17 cellular contexts compared by ENCODE assay signal in the genomic region with DNA sequence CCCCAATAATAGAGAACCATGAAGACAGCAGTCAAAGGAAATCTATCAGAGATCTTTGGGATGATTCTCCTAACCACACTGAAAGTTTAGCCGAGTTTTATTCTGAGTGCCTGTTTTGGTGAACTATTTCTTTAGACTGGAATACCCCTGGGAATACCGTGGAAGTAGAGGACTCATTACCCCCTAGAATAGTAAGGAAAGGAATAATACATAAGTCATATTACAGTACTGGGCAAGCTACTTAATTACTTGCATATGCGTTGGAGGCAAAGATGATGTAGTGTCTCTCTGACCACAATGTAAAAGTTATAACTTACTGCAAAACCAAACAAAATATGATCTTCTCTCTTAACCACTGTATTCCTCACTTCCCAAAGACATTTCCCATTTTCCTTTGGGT. TPM values are rescaled to one million over a fixed set of nuclear protein-coding genes. Genes with fewer than 3 reads are reported as not detected.
A peak's percentile ranks its signal among the peaks of the same experiment; 100 is the strongest.
DNase-seq lines count a peak whose midpoint lies in the region; ATAC-seq and TF ChIP-seq lines count a peak whose summit lies in the region.
"Had no signal": no experiment of that assay in that cellular context is flagged by ENCODE, and none has a peak within 500 bp of the region (broad histone marks: within the 10 kb centered on the region; RNA-seq: fewer than 3 reads in every experiment).

No MANE protein-coding gene starts in this region.

- H3K27ac ChIP-seq in osteoblast (ENCODE audit: low read depth, low read length) (peak overlapping the region; percentile 46), left ventricle myocardium inferior (replicated peaks) (no peak overlapping the region)
- H3K27ac ChIP-seq: A549, C4-2B, HL-60 had no signal

- H3K27me3 ChIP-seq in osteoblast (ENCODE audit: insufficient read depth, low read length) (no peaks in the 10 kb centered on the region), left ventricle myocardium inferior (ENCODE audit: low read depth) (no peaks in the 10 kb centered on the region)

- no peak overlapping the region for H3K27ac Mint-ChIP-seq in activated T-helper 17 cell treated with anti-CD3 and anti-CD28 coated beads, Interleukin-2, amount 50 U/mL, for 72 hours
- H3K27ac Mint-ChIP-seq: CD4-positive, alpha-beta T cell had no signal

- H3K36me3 Mint-ChIP-seq in activated T-helper 17 cell treated with anti-CD3 and anti-CD28 coated beads, Interleukin-2, amount 50 U/mL, for 72 hours (ENCODE audit: low read depth): peaks cover 95% of the 10 kb centered on the region

- intact Hi-C loops in left ventricle myocardium inferior (cut with micrococcal nuclease): no loop called here

- H3K4me1 Mint-ChIP-seq in activated T-helper 17 cell treated with anti-CD3 and anti-CD28 coated beads, Interleukin-2, amount 50 U/mL, for 72 hours: no peaks in the 10 kb centered on the region

- H3K4me1 ChIP-seq in osteoblast (ENCODE audit: insufficient read depth, low read length): peaks cover 4% of the 10 kb centered on the region
- peaks cover 11% of the 10 kb centered on the region for H3K4me1 ChIP-seq in left ventricle myocardium inferior
- H3K4me1 ChIP-seq: A549, Caco-2 had no signal

- H3K4me3 ChIP-seq in AG10803 (ENCODE audit: low read length) (no peak overlapping the region), fibroblast of mammary gland (ENCODE audit: control insufficient read depth, low read depth, low read length) (no peak overlapping the region), osteoblast (ENCODE audit: insufficient read depth, low read length) (no peak overlapping the region), left ventricle myocardium inferior (no peak overlapping the region)
- H3K4me3 ChIP-seq: A549 had no signal

- no peaks in the 10 kb centered on the region for H3K27me3 Mint-ChIP-seq in activated T-helper 17 cell treated with anti-CD3 and anti-CD28 coated beads, Interleukin-2, amount 50 U/mL, for 72 hours
- H3K27me3 Mint-ChIP-seq: CD4-positive, alpha-beta T cell had no signal

- TF ChIP-seq CTCF in AG10803 (conservative IDR thresholded peaks at IDR 0.05; ENCODE audit: low read length) (no peak), fibroblast of mammary gland (conservative IDR thresholded peaks at IDR 0.05; ENCODE audit: control insufficient read depth, insufficient read depth, low read depth, low read length) (no peak), osteoblast (IDR thresholded peaks at IDR 0.05; ENCODE audit: extremely low read depth, low read depth, low read length) (no peak), left ventricle myocardium inferior (IDR thresholded peaks at IDR 0.05; ENCODE audit: borderline replicate concordance) (no peak)

- no peaks in the 10 kb centered on the region for H3K9me3 Mint-ChIP-seq in activated T-helper 17 cell treated with anti-CD3 and anti-CD28 coated beads, Interleukin-2, amount 50 U/mL, for 72 hours
- H3K9me3 Mint-ChIP-seq: CD4-positive, alpha-beta T cell; H9 had no signal

- no peaks in the 10 kb centered on the region for H3K79me2 ChIP-seq in osteoblast (ENCODE audit: insufficient read depth, low read length)

- peak overlapping the region; percentile 7 for H3K4me2 ChIP-seq in osteoblast (ENCODE audit: insufficient read depth, low read length)
- H3K4me2 ChIP-seq: A549 had no signal

- peaks cover 6% of the 10 kb centered on the region for H4K20me1 ChIP-seq in osteoblast (ENCODE audit: insufficient read depth, low read length)

- H3K9me3 ChIP-seq in osteoblast (ENCODE audit: low read depth, low read length): no peaks in the 10 kb centered on the region
- no peaks in the 10 kb centered on the region for H3K9me3 ChIP-seq in left ventricle myocardium inferior (replicated peaks)
- H3K9me3 ChIP-seq: A549, Caco-2 had no signal

- H3K36me3 ChIP-seq in osteoblast (ENCODE audit: insufficient read depth, low read length) (peaks cover 70% of the 10 kb centered on the region), left ventricle myocardium inferior (peaks cover 99% of the 10 kb centered on the region)

- peak; percentile 38 for DNase-seq in AG10803 (ENCODE audit: low read depth)
- peak; percentile 30 for DNase-seq in HS-5 (ENCODE audit: low read depth)
- peak; percentile 79 for DNase-seq in fibroblast of mammary gland (ENCODE audit: low read depth)
- peak; percentile 34 for DNase-seq in osteoblast (ENCODE audit: insufficient read length, low spot score, missing footprints)
- DNase-seq in left ventricle myocardium inferior: no peak
- DNase-seq in hypothalamus (lab: John Stamatoyannopoulos, UW): no peak
- DNase-seq: AML-193; Caco-2; CD4-positive, alpha-beta T cell; H9; Kasumi-1; KG1 had no signal

- H3K4me3 Mint-ChIP-seq in activated T-helper 17 cell treated with anti-CD3 and anti-CD28 coated beads, Interleukin-2, amount 50 U/mL, for 72 hours: no peak overlapping the region
- H3K4me3 Mint-ChIP-seq: CD4-positive, alpha-beta T cell; H9 had no signal

- no peak overlapping the region for H2AFZ ChIP-seq in osteoblast (ENCODE audit: low read length)

- ATAC-seq in activated T-helper 17 cell treated with anti-CD3 and anti-CD28 coated beads, Interleukin-2, amount 50 U/mL, for 72 hours (replicated peaks): no peak
- no peak for ATAC-seq in HG03280 (IDR thresholded peaks at IDR 0.05; ENCODE audit: unreplicated experiment)
- ATAC-seq: A549 had no signal

RNA-seq across cellular contexts. Expression of a gene that starts 25.5 kb away (rescaled TPM):
- total RNA-seq in osteoblast (1.1 and 1.2 TPM in 2 replicates), left ventricle myocardium inferior (10.5 TPM)
- 1 to 10 TPM; 2.2 to 3.7 TPM for total RNA-seq in activated T-helper 17 cell treated with anti-CD3 and anti-CD28 coated beads, Interleukin-2, amount 50 U/mL, for 72 hours

RNA-seq across cellular contexts. Expression of a gene that starts 31.1 kb away (rescaled TPM):
- total RNA-seq in osteoblast (4.7 and 6.5 TPM in 2 replicates), left ventricle myocardium inferior (14.0 TPM)
- 10 to 100 TPM; 43.4 to 52.8 TPM for total RNA-seq in activated T-helper 17 cell treated with anti-CD3 and anti-CD28 coated beads, Interleukin-2, amount 50 U/mL, for 72 hours

RNA-seq across cellular contexts. Expression of a gene that starts 32.0 kb away (rescaled TPM):
- total RNA-seq in osteoblast: 42.7 and 44.5 TPM in 2 replicates
- 123 TPM for total RNA-seq in left ventricle myocardium inferior
- total RNA-seq in activated T-helper 17 cell treated with anti-CD3 and anti-CD28 coated beads, Interleukin-2, amount 50 U/mL, for 72 hours: 10 to 100 TPM; 49.4 to 52.4 TPM

RNA-seq across cellular contexts. Expression of a gene that starts 43.6 kb away (rescaled TPM):
- total RNA-seq in osteoblast: 36.8 and 40.5 TPM in 2 replicates
- 18.2 TPM for total RNA-seq in left ventricle myocardium inferior
- total RNA-seq in activated T-helper 17 cell treated with anti-CD3 and anti-CD28 coated beads, Interleukin-2, amount 50 U/mL, for 72 hours: 10 to 100 TPM; 31.4 to 46.7 TPM

Comparison
In these comparisons a context has a peak if more than half of its experiments do, and no peak if none do; other contexts are left out.
1. DNase-seq: peak in AG10803 (single experiment), HS-5 (single experiment), fibroblast of mammary gland (single experiment) and osteoblast (single experiment); none in left ventricle myocardium inferior (single experiment) and hypothalamus (0 of 51).